In the genomic region with DNA sequence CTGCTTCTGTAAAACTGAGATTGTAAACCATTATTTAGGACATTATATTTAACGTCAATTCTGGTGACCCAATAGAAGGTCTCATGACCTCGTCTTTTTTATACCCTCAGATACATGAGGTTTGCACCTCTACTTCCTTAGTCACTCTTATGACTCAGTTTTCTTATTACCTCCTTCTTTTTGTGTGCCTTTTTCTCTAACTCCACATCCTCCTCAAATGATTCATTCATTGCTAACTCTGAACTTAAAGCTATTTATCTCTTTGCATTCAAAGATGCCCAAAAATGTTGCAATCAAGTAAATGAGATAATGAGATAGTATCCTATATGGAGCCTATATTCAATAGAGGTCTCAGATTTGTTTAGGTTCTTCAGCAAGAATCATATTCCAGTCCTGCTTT, we compare ENCODE assay signal across 23 cellular contexts.
DNase-seq lines count a peak whose midpoint lies in the region; FAIRE-seq and TF ChIP-seq lines count a peak whose summit lies in the region.
"Had no signal": no experiment of that assay in that cellular context is flagged by ENCODE, and none has a peak within 500 bp of the region (broad histone marks: within the 10 kb centered on the region; RNA-seq: fewer than 3 reads in every experiment).

No MANE protein-coding gene starts in this region.

- no peak for FAIRE-seq in HTR-8/SVneo (lab: Jason Lieb, UNC)
- FAIRE-seq: colon, D721Med, frontal cortex, HepG2, islet of Langerhans, urothelium cell line had no signal

- H3K36me3 ChIP-seq in ACC112 (ENCODE audit: insufficient read depth, low read length) (no peaks in the 10 kb centered on the region), mammary epithelial cell (ENCODE audit: insufficient read depth, low read length) (no peaks in the 10 kb centered on the region), esophagus squamous epithelium (no peaks in the 10 kb centered on the region)
- H3K36me3 ChIP-seq: BLaER1 treated with 17β-estradiol and CSF1 and Interleukin-3, amounts not matched to agents 10 nM and 100 nM had no signal

- no peaks in the 10 kb centered on the region for H3K9me3 Mint-ChIP-seq in activated naive CD4-positive, alpha-beta T cell treated with anti-CD3 and anti-CD28 coated beads, Interleukin-2, amount 10 ng/mL, durations not matched to agents 7 days and 5 days
- H3K9me3 Mint-ChIP-seq: activated T-helper 17 cell treated with anti-CD3 and anti-CD28 coated beads, Interleukin-2, amount 50 U/mL, for 72 hours had no signal

- no peak for TF ChIP-seq POLR2A in esophagus squamous epithelium (IDR thresholded peaks at IDR 0.05)

- H3K4me1 ChIP-seq in ACC112 (ENCODE audit: control insufficient read depth, insufficient read depth, low read length, unreplicated experiment), result peaks cover 37% of the 10 kb centered on the region
- H3K4me1 ChIP-seq in mammary epithelial cell (ENCODE audit: insufficient read depth, low read length), result peaks cover 2% of the 10 kb centered on the region
- no peaks in the 10 kb centered on the region for H3K4me1 ChIP-seq in esophagus squamous epithelium
- H3K4me1 ChIP-seq: BLaER1 treated with 17β-estradiol and CSF1 and Interleukin-3, amounts not matched to agents 10 nM and 100 nM; body of pancreas had no signal

- TF ChIP-seq CTCF in mammary epithelial cell (conservative IDR thresholded peaks at IDR 0.05 in 1 of 2, IDR thresholded peaks at IDR 0.05 in 1 of 2; ENCODE audit: extremely low read depth in 1 of 2, insufficient read depth in 1 of 2, low read depth in 1 of 2, low read length in 2 of 2) (no peak), foreskin fibroblast (IDR thresholded peaks at IDR 0.05; ENCODE audit: low read depth, low read length) (no peak), esophagus squamous epithelium (IDR thresholded peaks at IDR 0.05) (no peak)

- H3K27me3 ChIP-seq in ACC112 (ENCODE audit: insufficient read depth, low read length) (no peaks in the 10 kb centered on the region), mammary epithelial cell (ENCODE audit: insufficient read depth, low read length) (no peaks in the 10 kb centered on the region), esophagus squamous epithelium (no peaks in the 10 kb centered on the region)
- H3K27me3 ChIP-seq: BLaER1 treated with 17β-estradiol and CSF1 and Interleukin-3, amounts not matched to agents 10 nM and 100 nM; body of pancreas had no signal

- no peaks in the 10 kb centered on the region for H3K36me3 Mint-ChIP-seq in activated naive CD4-positive, alpha-beta T cell treated with anti-CD3 and anti-CD28 coated beads, Interleukin-2, amount 10 ng/mL, durations not matched to agents 7 days and 5 days
- H3K36me3 Mint-ChIP-seq: activated naive CD8-positive, alpha-beta T cell treated with anti-CD3 and anti-CD28 coated beads, Interleukin-2, amount 10 ng/mL, durations not matched to agents 7 days and 5 days had no signal

- CTCF ChIA-PET in mammary epithelial cell (lab: Charles Lee; ENCODE audit: low non-redundant PET), result no interaction called here
- CTCF ChIA-PET in activated naive CD4-positive, alpha-beta T cell treated with anti-CD3 and anti-CD28 coated beads, Interleukin-2, amount 10 ng/mL, durations not matched to agents 7 days and 5 days (lab: Charles Lee), result interaction anchor here (0.7 kb wide), 1 partner anchor 26 kb away, joined by 3 read pairs; no protein-coding TSS in a partner anchor

- H3K9me3 ChIP-seq in mammary epithelial cell (replicated peaks; ENCODE audit: insufficient read depth, low read length) (no peaks in the 10 kb centered on the region), esophagus squamous epithelium (no peaks in the 10 kb centered on the region)
- H3K9me3 ChIP-seq: BLaER1 treated with 17β-estradiol and CSF1 and Interleukin-3, amounts not matched to agents 10 nM and 100 nM; body of pancreas had no signal

- intact Hi-C loops in mammary epithelial cell (cut with micrococcal nuclease), result loop anchor here (10.0 kb wide), 1 partner anchor 108 kb away; no protein-coding TSS in a partner anchor
- intact Hi-C loops in esophagus squamous epithelium (cut with DNase I), result no loop called here

- H3K4me3 ChIP-seq in ACC112 (ENCODE audit: low read depth, low read length) (no peak overlapping the region), mammary epithelial cell (replicated peaks in 1 of 3; ENCODE audit: insufficient read depth in 1 of 3, low read depth in 2 of 3, low read length in 3 of 3) (no peak overlapping the region), foreskin fibroblast (ENCODE audit: low read depth in 1 of 2, low read length in 2 of 2) (no peak overlapping the region), esophagus squamous epithelium (no peak overlapping the region)
- H3K4me3 ChIP-seq: BLaER1 treated with 17β-estradiol and CSF1 and Interleukin-3, amounts not matched to agents 10 nM and 100 nM; body of pancreas had no signal

- DNase-seq in HTR-8/SVneo (ENCODE audit: insufficient read length, low spot score) (peak; percentile 3), mammary epithelial cell (peak; percentile 64), foreskin fibroblast (peak; percentile 20 to 40), NCI-H2171 (lab: John Stamatoyannopoulos, UW) (no peak), NCI-H1436 (lab: John Stamatoyannopoulos, UW) (no peak), esophagus squamous epithelium (lab: John Stamatoyannopoulos, UW) (no peak)
- no peak for DNase-seq in activated naive CD4-positive, alpha-beta T cell treated with anti-CD3 and anti-CD28 coated beads, Interleukin-2, amount 10 ng/mL, durations not matched to agents 7 days and 5 days
- DNase-seq: ACHN; activated CD4-positive, alpha-beta T cell treated with anti-CD3 and anti-CD28 coated beads, Interleukin-2, amount 50 U/mL, for 1 hour; activated naive CD8-positive, alpha-beta T cell treated with anti-CD3 and anti-CD28 coated beads, Interleukin-2, amount 10 ng/mL, durations not matched to agents 7 days and 5 days; body of pancreas; hippocampal formation; NCI-H510A treated with DMSO at 0.1 percent for 48 hours had no signal

- dilution Hi-C loops in mammary epithelial cell (cut with HindIII; ENCODE audit: low sequenced_read_pairs), result no loop called here

- no peaks in the 10 kb centered on the region for H3K79me2 ChIP-seq in ACC112 (ENCODE audit: control insufficient read depth, insufficient read depth, low read length, unreplicated experiment)
- H3K79me2 ChIP-seq in mammary epithelial cell (ENCODE audit: insufficient read depth, low read length), result no peaks in the 10 kb centered on the region

- H3K4me3 Mint-ChIP-seq in activated naive CD4-positive, alpha-beta T cell treated with anti-CD3 and anti-CD28 coated beads, Interleukin-2, amount 10 ng/mL, durations not matched to agents 7 days and 5 days, result no peak overlapping the region
- H3K4me3 Mint-ChIP-seq: activated naive CD8-positive, alpha-beta T cell treated with anti-CD3 and anti-CD28 coated beads, Interleukin-2, amount 10 ng/mL, durations not matched to agents 7 days and 5 days; activated T-helper 17 cell treated with anti-CD3 and anti-CD28 coated beads, Interleukin-2, amount 50 U/mL, for 72 hours had no signal

- WGBS in mammary epithelial cell (ENCODE audit: low coverage, missing lambda C conversion rate), result 4% methylated on average over 2 of the region's 2 CpGs
- WGBS in esophagus squamous epithelium, 2 donors, result 44 to 54% methylated on average over 2 of the region's 2 CpGs

- H3K27ac ChIP-seq in ACC112 (ENCODE audit: low read depth, low read length) (peak overlapping the region; percentile 64), mammary epithelial cell (ENCODE audit: insufficient read depth, low read depth, low read length) (no peak overlapping the region), esophagus squamous epithelium (no peak overlapping the region)
- H3K27ac ChIP-seq: BLaER1 treated with 17β-estradiol and CSF1 and Interleukin-3, amounts not matched to agents 10 nM and 100 nM; body of pancreas had no signal

- BruUV-seq in mammary epithelial cell (replicated peaks; lab: Mats Ljungman, UMichigan), result no TSS peak

- H3K27me3 Mint-ChIP-seq in activated naive CD4-positive, alpha-beta T cell treated with anti-CD3 and anti-CD28 coated beads, Interleukin-2, amount 10 ng/mL, durations not matched to agents 7 days and 5 days, result no peaks in the 10 kb centered on the region
- H3K27me3 Mint-ChIP-seq: activated naive CD8-positive, alpha-beta T cell treated with anti-CD3 and anti-CD28 coated beads, Interleukin-2, amount 10 ng/mL, durations not matched to agents 7 days and 5 days; activated T-helper 17 cell treated with anti-CD3 and anti-CD28 coated beads, Interleukin-2, amount 50 U/mL, for 72 hours; progenitor cell of endocrine pancreas had no signal

- H3K27ac Mint-ChIP-seq in activated naive CD4-positive, alpha-beta T cell treated with anti-CD3 and anti-CD28 coated beads, Interleukin-2, amount 10 ng/mL, durations not matched to agents 7 days and 5 days, result no peak overlapping the region
- H3K27ac Mint-ChIP-seq: activated naive CD8-positive, alpha-beta T cell treated with anti-CD3 and anti-CD28 coated beads, Interleukin-2, amount 10 ng/mL, durations not matched to agents 7 days and 5 days; activated T-helper 17 cell treated with anti-CD3 and anti-CD28 coated beads, Interleukin-2, amount 50 U/mL, for 72 hours; progenitor cell of endocrine pancreas had no signal

- no peak overlapping the region for H3K4me2 ChIP-seq in mammary epithelial cell (ENCODE audit: insufficient read depth, low read depth, low read length)
- H3K4me2 ChIP-seq: BLaER1 treated with 17β-estradiol and CSF1 and Interleukin-3, amounts not matched to agents 10 nM and 100 nM had no signal

- no peak overlapping the region for H2AFZ ChIP-seq in ACC112 (ENCODE audit: low read length, unreplicated experiment)
- H2AFZ ChIP-seq in mammary epithelial cell (ENCODE audit: low read depth, low read length), result no peak overlapping the region

- H3K9ac ChIP-seq in mammary epithelial cell (ENCODE audit: insufficient read depth, low read length), result no peak overlapping the region
- H3K9ac ChIP-seq: BLaER1 treated with 17β-estradiol and CSF1 and Interleukin-3, amounts not matched to agents 10 nM and 100 nM had no signal

- in situ Hi-C loops in mammary epithelial cell (cut with MboI; ENCODE audit: low sequenced_read_pairs in 2 of 2), result no loop called here

- H4K20me1 ChIP-seq in mammary epithelial cell (ENCODE audit: insufficient read depth, low read length), result no peaks in the 10 kb centered on the region
- H4K20me1 ChIP-seq: BLaER1 treated with 17β-estradiol and CSF1 and Interleukin-3, amounts not matched to agents 10 nM and 100 nM had no signal

- no peaks in the 10 kb centered on the region for H3K4me1 Mint-ChIP-seq in activated naive CD4-positive, alpha-beta T cell treated with anti-CD3 and anti-CD28 coated beads, Interleukin-2, amount 10 ng/mL, durations not matched to agents 7 days and 5 days
- H3K4me1 Mint-ChIP-seq: activated naive CD8-positive, alpha-beta T cell treated with anti-CD3 and anti-CD28 coated beads, Interleukin-2, amount 10 ng/mL, durations not matched to agents 7 days and 5 days; activated T-helper 17 cell treated with anti-CD3 and anti-CD28 coated beads, Interleukin-2, amount 50 U/mL, for 72 hours had no signal

Comparison
In these comparisons a context has a peak if more than half of its experiments do, and no peak if none do; other contexts are left out.
1. DNase-seq: peak in HTR-8/SVneo (single experiment), mammary epithelial cell (single experiment) and foreskin fibroblast (2 of 2); none in NCI-H2171 (single experiment), NCI-H1436 (single experiment), activated naive CD4-positive, alpha-beta T cell treated with anti-CD3 and anti-CD28 coated beads, Interleukin-2, amount 10 ng/mL, durations not matched to agents 7 days and 5 days (single experiment) and esophagus squamous epithelium (single experiment).